ENCODE assay signal across 8 cellular contexts in genomic region chr2:230319211-230319862, GRCh38. TPM values are rescaled to one million over a fixed set of nuclear protein-coding genes. Genes with fewer than 3 reads are reported as not detected.
A peak's percentile ranks its signal among the peaks of the same experiment; 100 is the strongest.
DNase-seq lines count a peak whose midpoint lies in the region; ATAC-seq and TF ChIP-seq lines count a peak whose summit lies in the region.

No MANE protein-coding gene starts in this region.

- peaks cover 14% of the 10 kb centered on the region for H3K9me3 ChIP-seq in endodermal cell (ENCODE audit: control insufficient read depth, low read length)
- H3K9me3 ChIP-seq in Caco-2, result no peaks in the 10 kb centered on the region

- H3K4me1 ChIP-seq in endodermal cell (ENCODE audit: control insufficient read depth, insufficient read depth, low read length) (no peaks in the 10 kb centered on the region), Caco-2 (no peaks in the 10 kb centered on the region)

- CTCF ChIA-PET in Caco-2 (lab: Charles Lee), result no interaction called here

- 80 to 96% methylated on average over 1 to 5 of the region's 5 CpGs for WGBS in endodermal cell (ENCODE audit: insufficient coverage in 1 of 2, insufficient read length in 1 of 2), 2 experiments

- BruUV-seq in Caco-2 (replicated peaks; lab: Mats Ljungman, UMichigan), result no TSS peak

- no peaks in the 10 kb centered on the region for H3K27me3 Mint-ChIP-seq in T-helper 2 cell treated with Interferon-gamma antibody and Interleukin-4, amounts not matched to agents 5 μg/mL and 100 μg/mL, for 36 hours (ENCODE audit: low read depth)
- H3K27me3 Mint-ChIP-seq in endodermal cell (ENCODE audit: insufficient read depth) (peaks cover 2% of the 10 kb centered on the region), Caco-2 (ENCODE audit: insufficient read depth, unreplicated experiment) (no peaks in the 10 kb centered on the region)

- H3K4me3 ChIP-seq in endodermal cell (ENCODE audit: low read length), result no peak overlapping the region
- H3K4me3 ChIP-seq in foreskin fibroblast (ENCODE audit: low read depth in 1 of 2, low read length in 2 of 2), result no peak overlapping the region
- H3K4me3 ChIP-seq in Caco-2 (ENCODE audit: low read depth, low read length), result no peak overlapping the region

- TF ChIP-seq CTCF in endodermal cell (conservative IDR thresholded peaks at IDR 0.05), result no peak
- no peak for TF ChIP-seq CTCF in foreskin fibroblast (IDR thresholded peaks at IDR 0.05; ENCODE audit: low read depth, low read length)
- no peak for TF ChIP-seq CTCF in Caco-2 (IDR thresholded peaks at IDR 0.05; ENCODE audit: insufficient read depth in 1 of 2, low read depth in 1 of 2, low read length in 1 of 2, severe bottlenecking in 1 of 2, unreplicated experiment in 1 of 2)

- H3K9ac ChIP-seq in endodermal cell (ENCODE audit: extremely low read depth, low read length, poor library complexity, severe bottlenecking), result no peak overlapping the region

- H3K4me1 Mint-ChIP-seq in T-helper 2 cell treated with Interferon-gamma antibody and Interleukin-4, amounts not matched to agents 5 μg/mL and 100 μg/mL, for 36 hours (ENCODE audit: low read depth), result peaks cover 51% of the 10 kb centered on the region
- H3K4me1 Mint-ChIP-seq in endodermal cell, result no peaks in the 10 kb centered on the region
- H3K4me1 Mint-ChIP-seq in Caco-2 (ENCODE audit: low read depth, unreplicated experiment), result no peaks in the 10 kb centered on the region

- peak overlapping the region; percentile 95 for H3K27ac Mint-ChIP-seq in T-helper 2 cell treated with Interferon-gamma antibody and Interleukin-4, amounts not matched to agents 5 μg/mL and 100 μg/mL, for 36 hours
- H3K27ac Mint-ChIP-seq in endodermal cell (no peak overlapping the region), Caco-2 (ENCODE audit: unreplicated experiment) (no peak overlapping the region)

- H3K36me3 ChIP-seq in endodermal cell (ENCODE audit: control insufficient read depth, insufficient read depth, low read length) (no peaks in the 10 kb centered on the region), Caco-2 (ENCODE audit: control insufficient read depth, insufficient read depth, low read length) (no peaks in the 10 kb centered on the region)

- H3K27me3 ChIP-seq in endodermal cell (ENCODE audit: control insufficient read depth, insufficient read depth, low read length, poor library complexity, severe bottlenecking) (no peaks in the 10 kb centered on the region), Caco-2 (replicated peaks; ENCODE audit: control insufficient read depth, insufficient read depth, low read length) (no peaks in the 10 kb centered on the region)

- peaks cover 56% of the 10 kb centered on the region for H3K36me3 Mint-ChIP-seq in T-helper 2 cell treated with Interferon-gamma antibody and Interleukin-4, amounts not matched to agents 5 μg/mL and 100 μg/mL, for 36 hours (ENCODE audit: low read depth)
- H3K36me3 Mint-ChIP-seq in endodermal cell (ENCODE audit: low read depth) (peaks cover 4% of the 10 kb centered on the region), Caco-2 (ENCODE audit: insufficient read depth, unreplicated experiment) (no peaks in the 10 kb centered on the region)

- no peak overlapping the region for H3K27ac ChIP-seq in endodermal cell (ENCODE audit: low read depth, low read length)

- peak; percentile 72 for DNase-seq in T-helper 2 cell treated with Interferon-gamma antibody and Interleukin-4, amounts not matched to agents 5 μg/mL and 100 μg/mL, for 36 hours (ENCODE audit: low spot score)
- peak; percentile 91 for DNase-seq in central memory CD4-positive, alpha-beta T cell
- DNase-seq in stimulated activated CD8-positive, alpha-beta memory T cell treated with anti-CD3 and anti-CD28 coated beads, Interleukin-7, amount 100 ng/mL, for 48 hours (ENCODE audit: extremely low read depth in 1 of 2, low read depth in 1 of 2), result peak; percentile 30 to 62
- DNase-seq in endodermal cell, result no peak
- no peak for DNase-seq in foreskin fibroblast
- no peak for DNase-seq in Caco-2

- peak overlapping the region; percentile 78 for H3K4me3 Mint-ChIP-seq in T-helper 2 cell treated with Interferon-gamma antibody and Interleukin-4, amounts not matched to agents 5 μg/mL and 100 μg/mL, for 36 hours
- H3K4me3 Mint-ChIP-seq in endodermal cell (no peak overlapping the region), Caco-2 (ENCODE audit: unreplicated experiment) (no peak overlapping the region)

- intact Hi-C loops in Caco-2 (cut with micrococcal nuclease; ENCODE audit: unreplicated experiment), result no loop called here

- H3K9me3 Mint-ChIP-seq in T-helper 2 cell treated with Interferon-gamma antibody and Interleukin-4, amounts not matched to agents 5 μg/mL and 100 μg/mL, for 36 hours, result peaks cover 14% of the 10 kb centered on the region
- H3K9me3 Mint-ChIP-seq in endodermal cell (peaks cover 37% of the 10 kb centered on the region), Caco-2 (ENCODE audit: unreplicated experiment) (no peaks in the 10 kb centered on the region)

- POLR2A ChIA-PET in Caco-2 (lab: Charles Lee), result no interaction called here

- ATAC-seq in GM18870 (IDR thresholded peaks at IDR 0.05; ENCODE audit: unreplicated experiment), result peak; percentile 87
- peak; percentile 64 for ATAC-seq in HG03039 (IDR thresholded peaks at IDR 0.05; ENCODE audit: unreplicated experiment)

RNA-seq across cellular contexts. Expression of gene SP140L, which starts 7.7 kb away (rescaled TPM):
- 1 to 10 TPM in 1 of 2 donors, under 1 TPM in 1; 0.82 to 2.9 TPM for total RNA-seq in endodermal cell
- polyA plus RNA-seq in endodermal cell (2013, experiment 1 of 2), result 2.5 TPM
- polyA plus RNA-seq in endodermal cell (2013, experiment 2 of 2), result 1.1 TPM
- 0.26 TPM in 1 of 2 replicates, not detected in the other for total RNA-seq in Caco-2 (2022)

Comparison
In these comparisons a context has a peak if more than half of its experiments do, and no peak if none do; other contexts are left out.
1. DNase-seq: peak in T-helper 2 cell treated with Interferon-gamma antibody and Interleukin-4, amounts not matched to agents 5 μg/mL and 100 μg/mL, for 36 hours (single experiment), central memory CD4-positive, alpha-beta T cell (single experiment) and stimulated activated CD8-positive, alpha-beta memory T cell treated with anti-CD3 and anti-CD28 coated beads, Interleukin-7, amount 100 ng/mL, for 48 hours (2 of 2); none in endodermal cell (single experiment), foreskin fibroblast (0 of 2) and Caco-2 (0 of 2).